16 cellular contexts compared by ENCODE assay signal in the genomic region with DNA sequence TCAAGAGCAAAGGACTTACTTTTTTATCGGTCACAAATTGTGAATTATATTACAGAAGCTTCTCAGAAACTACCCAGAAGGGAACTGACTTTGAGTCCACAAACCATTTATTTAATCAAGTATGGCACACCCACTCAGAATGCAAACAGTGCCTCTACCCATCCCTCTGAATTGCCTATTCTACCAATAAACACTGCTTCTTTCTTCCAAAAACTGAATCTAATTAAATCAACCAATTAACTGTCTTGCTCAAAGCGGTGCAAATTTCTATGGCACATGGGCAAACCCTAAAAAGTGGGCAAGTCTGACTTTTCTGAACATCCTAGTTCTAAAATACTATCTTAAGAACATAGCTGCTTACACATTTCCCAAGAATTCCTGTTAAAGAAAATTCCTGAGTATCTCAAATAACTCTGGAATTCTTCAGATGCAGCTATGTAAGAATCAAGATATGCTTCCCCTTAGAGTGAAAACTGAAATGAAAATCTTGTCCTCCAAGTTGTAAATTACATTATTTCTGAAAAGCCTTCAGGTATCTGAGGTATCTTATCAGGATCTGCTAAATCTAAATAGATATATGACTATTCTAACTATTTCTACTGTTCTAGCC. TPM values are rescaled to one million over a fixed set of nuclear protein-coding genes. Genes with fewer than 3 reads are reported as not detected.
A peak's percentile ranks its signal among the peaks of the same experiment; 100 is the strongest.
DNase-seq lines count a peak whose midpoint lies in the region; ATAC-seq and TF ChIP-seq lines count a peak whose summit lies in the region.
"Had no signal": no experiment of that assay in that cellular context is flagged by ENCODE, and none has a peak within 500 bp of the region (broad histone marks: within the 10 kb centered on the region; RNA-seq: fewer than 3 reads in every experiment).

No MANE protein-coding gene starts in this region.

- ATAC-seq in HG02763 (IDR thresholded peaks at IDR 0.05; ENCODE audit: unreplicated experiment) = no peak

- H3K18ac ChIP-seq in mesenchymal stem cell (ENCODE audit: low read depth in 1 of 2, low read length in 2 of 2) = no peak overlapping the region

- H3K4me3 ChIP-seq in AG09309 (ENCODE audit: control insufficient read depth, low read depth, low read length) (no peak overlapping the region), cardiac fibroblast (replicated peaks in 1 of 2; ENCODE audit: low read depth in 2 of 2, low read length in 2 of 2) (no peak overlapping the region), mesenchymal stem cell (ENCODE audit: insufficient read depth in 1 of 2, low read depth in 1 of 2, low read length in 2 of 2) (no peak overlapping the region)
- H3K4me3 ChIP-seq: BLaER1, skin epidermis had no signal

- no peak overlapping the region for H3K4ac ChIP-seq in mesenchymal stem cell (ENCODE audit: low read depth in 1 of 2, low read length in 2 of 2)

- no peak overlapping the region for H3K14ac ChIP-seq in mesenchymal stem cell (ENCODE audit: low read length in 2 of 2)

- H3K4me1 ChIP-seq in mesenchymal stem cell (ENCODE audit: control insufficient read depth, insufficient read depth, low read depth, low read length) = peaks cover 4% of the 10 kb centered on the region

- H3K4me2 ChIP-seq in mesenchymal stem cell (ENCODE audit: low read length, poor library complexity, severe bottlenecking) = peak overlapping the region; percentile 45
- H3K4me2 ChIP-seq: BLaER1 had no signal

- H3K27me3 ChIP-seq in mesenchymal stem cell (ENCODE audit: control insufficient read depth in 1 of 2, insufficient read depth in 1 of 2, low read length in 2 of 2) = no peaks in the 10 kb centered on the region
- H3K27me3 ChIP-seq: BLaER1 had no signal

- H2BK15ac ChIP-seq in mesenchymal stem cell (ENCODE audit: low read depth, poor library complexity, severe bottlenecking) = no peak overlapping the region

- no peak overlapping the region for H3K23ac ChIP-seq in mesenchymal stem cell (ENCODE audit: low read length in 2 of 2)

- TF ChIP-seq CTCF in AG09309 (IDR thresholded peaks at IDR 0.05; ENCODE audit: control insufficient read depth, insufficient read depth, low read depth, low read length, missing control alignments) (no peak), cardiac fibroblast (IDR thresholded peaks at IDR 0.05; ENCODE audit: low read depth, low read length) (no peak)

- WGBS in mesenchymal stem cell = 69% methylated on average over 2 of the region's 2 CpGs

- no peak overlapping the region for H2BK12ac ChIP-seq in mesenchymal stem cell (ENCODE audit: low read length in 2 of 2)

- peaks cover 3 to 4% of the 10 kb centered on the region in 2 experiments for H3K36me3 ChIP-seq in mesenchymal stem cell (ENCODE audit: control insufficient read depth in 1 of 2, insufficient read depth in 2 of 2, low read depth in 1 of 2, low read length in 2 of 2)
- H3K36me3 ChIP-seq: BLaER1 had no signal

- no peak overlapping the region for H2AK5ac ChIP-seq in mesenchymal stem cell (ENCODE audit: low read length, severe bottlenecking)

- H4K91ac ChIP-seq in mesenchymal stem cell (ENCODE audit: low read length) = no peak overlapping the region

- H2BK120ac ChIP-seq in mesenchymal stem cell (ENCODE audit: low read depth, low read length) = no peak overlapping the region

- H3K9me3 ChIP-seq in mesenchymal stem cell (ENCODE audit: control insufficient read depth, low read length) = no peaks in the 10 kb centered on the region
- H3K9me3 ChIP-seq: BLaER1 had no signal

- no peak overlapping the region for H2AFZ ChIP-seq in mesenchymal stem cell (ENCODE audit: low read depth, low read length)

- no peak overlapping the region for H2BK5ac ChIP-seq in mesenchymal stem cell (ENCODE audit: low read depth, low read length, poor library complexity, severe bottlenecking)

- H3K27ac ChIP-seq in mesenchymal stem cell (ENCODE audit: low read length, poor library complexity, severe bottlenecking) = peak overlapping the region; percentile 84
- H3K27ac ChIP-seq: BLaER1 had no signal

- DNase-seq in AG09309 (ENCODE audit: low read depth) (peak; percentile 20), LHCN-M2 (ENCODE audit: low read depth) (peak; percentile 31), cardiac fibroblast (ENCODE audit: low read depth in 2 of 2) (peak; percentile 34 to 49), mesenchymal stem cell (peak; percentile 50), cerebellar cortex (ENCODE audit: low spot score) (no peak), DMS53 (lab: John Stamatoyannopoulos, UW) (no peak), NCI-H146 (lab: John Stamatoyannopoulos, UW) (no peak)
- DNase-seq: activated CD8-positive, alpha-beta memory T cell treated with anti-CD3 and anti-CD28 coated beads for 24 hours; activated naive CD8-positive, alpha-beta T cell treated with anti-CD3 and anti-CD28 coated beads, Interleukin-2, amount 10 ng/mL, durations not matched to agents 7 days and 5 days; effector CD4-positive, alpha-beta T cell; GDM1; NCI-H187; T-helper 2 cell had no signal

- H3K79me1 ChIP-seq in mesenchymal stem cell (replicated peaks; ENCODE audit: low read length, poor library complexity, severe bottlenecking) = peaks cover 2% of the 10 kb centered on the region

- H4K8ac ChIP-seq in mesenchymal stem cell (ENCODE audit: low read length) = no peak overlapping the region

- peak overlapping the region; percentile 5 for H3K9ac ChIP-seq in mesenchymal stem cell (ENCODE audit: low read length)
- H3K9ac ChIP-seq: BLaER1 had no signal

RNA-seq across cellular contexts. Expression of gene SPTLC2, which starts 4.3 kb away (rescaled TPM):
- total RNA-seq in LHCN-M2 (2014; rRNA removed) = 12.5 and 15.6 TPM in 2 replicates
- polyA plus RNA-seq in LHCN-M2 (2012) = 12.2 TPM
- polyA plus RNA-seq in mesenchymal stem cell (2013, experiment 1 of 2) = 16.1 TPM
- polyA plus RNA-seq in mesenchymal stem cell (2013, experiment 2 of 2) = 15.5 TPM

Comparison
In these comparisons a context has a peak if more than half of its experiments do, and no peak if none do; other contexts are left out.
1. DNase-seq: peak in AG09309 (single experiment), LHCN-M2 (single experiment), cardiac fibroblast (2 of 2) and mesenchymal stem cell (single experiment); none in cerebellar cortex (single experiment), DMS53 (single experiment) and NCI-H146 (single experiment).